11 cellular contexts compared by ENCODE assay signal in the genomic region with DNA sequence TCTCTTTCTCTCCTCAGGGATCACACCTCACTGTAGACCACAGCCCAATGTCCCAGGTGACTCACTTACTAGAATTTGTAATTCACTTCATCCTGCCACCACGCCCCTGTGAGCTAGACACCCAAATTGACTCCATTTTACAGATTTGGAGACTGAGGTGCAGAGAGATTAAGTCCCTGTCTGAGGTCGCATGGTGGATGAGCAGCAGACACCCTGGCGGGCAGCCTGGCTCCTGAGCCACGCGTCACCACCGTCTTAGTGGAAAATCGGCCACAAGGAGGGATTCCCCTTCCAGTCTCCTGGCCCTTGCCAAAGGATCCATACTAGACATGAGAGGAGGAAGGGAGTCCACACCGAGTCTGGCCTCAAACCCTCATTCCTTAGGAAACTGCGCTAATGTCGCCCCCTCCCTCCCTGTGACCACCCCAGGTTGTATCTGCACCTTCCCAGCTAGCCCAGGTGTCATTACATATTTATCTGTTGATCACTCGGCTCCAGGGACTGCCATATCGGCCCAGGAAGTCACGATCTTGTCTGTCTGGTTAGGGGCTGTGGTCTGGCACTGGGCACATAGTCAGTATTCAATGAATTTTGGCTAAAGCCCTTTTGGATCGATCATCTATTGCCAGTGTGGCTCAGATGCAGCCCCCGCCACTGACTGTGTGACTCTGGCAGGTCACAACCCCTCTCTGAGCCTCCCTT. TPM values are rescaled to one million over a fixed set of nuclear protein-coding genes. Genes with fewer than 3 reads are reported as not detected.
DNase-seq lines count a peak whose midpoint lies in the region; ATAC-seq, FAIRE-seq and TF ChIP-seq lines count a peak whose summit lies in the region.
"Had no signal": no experiment of that assay in that cellular context is flagged by ENCODE, and none has a peak within 500 bp of the region (broad histone marks: within the 10 kb centered on the region; RNA-seq: fewer than 3 reads in every experiment).

No MANE protein-coding gene starts in this region.

- H3K9me3 ChIP-seq in AG04450 (ENCODE audit: control insufficient read depth, insufficient read depth, low read length) (peaks cover 3% of the 10 kb centered on the region; the same call in 1 of the 2 replicates), Peyer's patch (no peaks in the 10 kb centered on the region), kidney (ENCODE audit: control insufficient read depth in 1 of 2, low read length in 2 of 2) (no peaks in the 10 kb centered on the region)
- H3K9me3 ChIP-seq: neutrophil had no signal

- TF ChIP-seq CTCF in AG04450 (IDR thresholded peaks at IDR 0.05; ENCODE audit: low read depth, low read length), result no peak
- no peak for TF ChIP-seq CTCF in Peyer's patch (IDR thresholded peaks at IDR 0.05)
- no peak for TF ChIP-seq CTCF in kidney (IDR thresholded peaks at IDR 0.05; ENCODE audit: borderline replicate concordance, extremely low read depth, insufficient read depth)

- intact Hi-C loops in kidney (cut with DNase I), result no loop called here

- no peak overlapping the region for H3K9ac ChIP-seq in rectal smooth muscle tissue (ENCODE audit: low read length)
- H3K9ac ChIP-seq in kidney (ENCODE audit: low read length in 2 of 2), result no peak overlapping the region

- H3K27me3 Mint-ChIP-seq in effector memory CD8-positive, alpha-beta T cell, result no peaks in the 10 kb centered on the region

- CTCF ChIA-PET in AG04450 (lab: Charles Lee), result interaction anchor here (2.9 kb wide), 1 partner anchor 52 kb away, joined by 10 read pairs; no protein-coding TSS in a partner anchor

- DNase-seq in AG04450 (ENCODE audit: low read depth, low spot score) (no peak), Peyer's patch (no peak), kidney (no peak), epidermal melanocyte (ENCODE audit: insufficient read length, low spot score) (no peak), D341Med (ENCODE audit: low spot score) (no peak)
- no peak for DNase-seq in effector memory CD8-positive, alpha-beta T cell
- DNase-seq: T1000 had no signal

- peak overlapping the region; percentile 75 to 76 for H3K4me3 Mint-ChIP-seq in effector memory CD8-positive, alpha-beta T cell

- no peaks in the 10 kb centered on the region for H3K36me3 ChIP-seq in Peyer's patch
- no peaks in the 10 kb centered on the region for H3K36me3 ChIP-seq in rectal smooth muscle tissue (ENCODE audit: control insufficient read depth, insufficient read depth, low read length)
- no peaks in the 10 kb centered on the region for H3K36me3 ChIP-seq in kidney (ENCODE audit: control insufficient read depth in 1 of 2, insufficient read depth in 2 of 2, low read length in 2 of 2)
- H3K36me3 ChIP-seq: neutrophil had no signal

- H3K27me3 ChIP-seq in AG04450 (ENCODE audit: control insufficient read depth, insufficient read depth, low read length) (peaks cover 2% of the 10 kb centered on the region), Peyer's patch (no peaks in the 10 kb centered on the region), rectal smooth muscle tissue (ENCODE audit: control insufficient read depth, insufficient read depth, low read length) (no peaks in the 10 kb centered on the region)

- peaks cover 14% of the 10 kb centered on the region for H3K36me3 Mint-ChIP-seq in effector memory CD8-positive, alpha-beta T cell (ENCODE audit: insufficient read depth)

- no peaks in the 10 kb centered on the region for H3K9me3 Mint-ChIP-seq in effector memory CD8-positive, alpha-beta T cell

- TF ChIP-seq POLR2A in Peyer's patch (IDR thresholded peaks at IDR 0.05), result no peak

- no peak for FAIRE-seq in kidney (lab: Jason Lieb, UNC)

- POLR2A ChIA-PET in AG04450 (lab: Yijun Ruan, JAX), result no interaction called here

- H3K4me3 ChIP-seq in AG04450 (ENCODE audit: low read depth, low read length) (no peak overlapping the region), Peyer's patch (no peak overlapping the region), rectal smooth muscle tissue (ENCODE audit: low read length) (no peak overlapping the region), kidney (ENCODE audit: low read length in 2 of 2) (no peak overlapping the region)

- H3K4me1 ChIP-seq in Peyer's patch, result peaks cover 0 to 8% (median 1%) of the 10 kb centered on the region in 4 donors
- H3K4me1 ChIP-seq in rectal smooth muscle tissue (ENCODE audit: control insufficient read depth, insufficient read depth, low read length), result peaks cover 4% of the 10 kb centered on the region
- peaks cover 0 to 4% of the 10 kb centered on the region in 2 donors for H3K4me1 ChIP-seq in kidney (ENCODE audit: control insufficient read depth in 1 of 2, insufficient read depth in 1 of 2, low read depth in 1 of 2, low read length in 2 of 2)

- peak overlapping the region; percentile 92 for H3K27ac ChIP-seq in AG04450 (ENCODE audit: low read depth, low read length)
- H3K27ac ChIP-seq in Peyer's patch, result peak overlapping the region in 3 of 4 donors; percentile 31 to 76 (median 42)
- H3K27ac ChIP-seq in rectal smooth muscle tissue (ENCODE audit: low read depth, low read length), result peak overlapping the region; percentile 43
- no peak overlapping the region for H3K27ac ChIP-seq in kidney (ENCODE audit: low read depth in 2 of 2, low read length in 2 of 2)
- H3K27ac ChIP-seq: neutrophil had no signal

- H3K4me1 Mint-ChIP-seq in effector memory CD8-positive, alpha-beta T cell (ENCODE audit: low read depth in 2 of 2), result peaks cover 63 to 68% of the 10 kb centered on the region in 2 donors

- peak overlapping the region; percentile 60 to 86 for H3K27ac Mint-ChIP-seq in effector memory CD8-positive, alpha-beta T cell

- peak; percentile 6 for ATAC-seq in effector memory CD8-positive, alpha-beta T cell (replicated peaks)
- no peak for ATAC-seq in GM18519 (IDR thresholded peaks at IDR 0.05; ENCODE audit: low FRiP score, unreplicated experiment)

RNA-seq across cellular contexts. Expression of a gene that starts 25.7 kb away (rescaled TPM):
- 8.1 TPM in 2 replicates for polyA plus RNA-seq in AG04450 (2011; rRNA removed)
- polyA minus RNA-seq in AG04450 (2011; rRNA and poly(A)+ RNA removed), result 14.1 and 19.3 TPM in 2 replicates
- total RNA-seq in Peyer's patch, result 10 to 100 TPM in 2 of 4 donors, 1 to 10 TPM in 2; 3.5 to 30.5 (median 11.1) TPM
- total RNA-seq in kidney, result 24.1 TPM
- 3.1 TPM for polyA plus RNA-seq in kidney (ENCODE audit: insufficient read depth, low read depth, low replicate concordance)
- total RNA-seq: NCI-H460 had no signal

Comparison
In these comparisons a context has a peak if more than half of its experiments do, and no peak if none do; other contexts are left out.
1. H3K27ac ChIP-seq: peak in AG04450 (single experiment), Peyer's patch (3 of 4) and rectal smooth muscle tissue (single experiment); none in kidney (0 of 2).